In the genomic region with DNA sequence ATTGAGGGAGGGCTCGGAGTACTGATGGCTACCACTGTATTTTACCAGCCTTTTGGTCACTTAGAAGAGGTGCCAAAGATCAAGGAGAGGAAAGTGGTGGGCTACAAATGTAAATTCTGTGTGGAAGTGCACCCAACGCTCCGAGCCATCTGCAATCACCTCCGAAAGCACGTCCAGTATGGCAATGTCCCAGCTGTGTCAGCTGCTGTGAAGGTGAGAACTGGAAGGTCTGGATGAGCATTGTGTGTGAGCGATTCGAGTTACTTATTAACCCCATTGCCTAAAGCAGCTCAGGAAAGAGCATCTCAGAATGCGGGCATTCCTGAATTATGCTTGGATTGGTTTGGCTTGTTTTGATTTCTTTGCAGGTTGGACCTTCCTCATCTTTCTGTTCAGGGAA, we compare ENCODE assay signal across 11 cellular contexts.
"Had no signal": no experiment of that assay in that cellular context is flagged by ENCODE, and none has a peak within 500 bp of the region (broad histone marks: within the 10 kb centered on the region; RNA-seq: fewer than 3 reads in every experiment).

No MANE protein-coding gene starts in this region.

- H3K36me3 ChIP-seq: neutrophil had no signal

- H3K9me3 ChIP-seq: ascending aorta, esophagus muscularis mucosa, neutrophil had no signal

- ATAC-seq: natural killer cell; stimulated activated naive CD8-positive, alpha-beta T cell treated with anti-CD3 and anti-CD28 coated beads, Interleukin-15, amount 100 ng/mL, for 72 hours had no signal

- H3K27me3 ChIP-seq: ascending aorta, esophagus muscularis mucosa, neutrophil had no signal

- H3K4me1 ChIP-seq: ascending aorta had no signal

- H3K4me3 ChIP-seq: ascending aorta, esophagus muscularis mucosa had no signal

- DNase-seq: activated CD4-positive, alpha-beta T cell treated with anti-CD3 and anti-CD28 coated beads for 1 hour; activated CD4-positive, alpha-beta T cell treated with anti-CD3 and anti-CD28 coated beads, Interleukin-2, amount 50 U/mL, for 48 hours; activated naive CD4-positive, alpha-beta T cell treated with anti-CD3 and anti-CD28 coated beads, Interleukin-2, amount 10 ng/mL, durations not matched to agents 7 days and 5 days; immature natural killer cell; left cardiac atrium; natural killer cell; stimulated activated naive CD8-positive, alpha-beta T cell treated with anti-CD3 and anti-CD28 coated beads, Interleukin-15, amount 100 ng/mL, for 72 hours; SW 1271 had no signal

- H3K27ac ChIP-seq: ascending aorta, neutrophil had no signal
